ENCODE assay signal across 1 cellular context in genomic region chr10:11684717-11685645, GRCh38.
A peak's percentile ranks its signal among the peaks of the same experiment; 100 is the strongest.
TF ChIP-seq lines count a peak whose summit lies in the region.

No MANE protein-coding gene starts in this region.

TF ChIP-seq in HEK293, 187 proteins besides CTCF, POLR2A, EP300 and RAD21 (continued from another document):
- TF ChIP-seq ZBTB11 (tag by site-specific recombination; conservative IDR thresholded peaks at IDR 0.05; ENCODE audit: low read depth) (peak; percentile 90), ZNF645 (tag by site-specific recombination; IDR thresholded peaks at IDR 0.05) (no peak), ZNF366 (tag by site-specific recombination; conservative IDR thresholded peaks at IDR 0.05) (peak; percentile 75), SETDB1 (IDR thresholded peaks at IDR 0.05; ENCODE audit: insufficient read length, low read length) (no peak), ZEB2 (tag by site-specific recombination; IDR thresholded peaks at IDR 0.05) (peak; percentile 67), ZBTB26 (tag by site-specific recombination; optimal IDR thresholded peaks at IDR 0.05) (no peak), ZBTB8A (tag by site-specific recombination; IDR thresholded peaks at IDR 0.05) (0 out of 2 replicates have a peak, but pooled peaks have one; percentile 19), ZNF558 (tag by site-specific recombination; IDR thresholded peaks at IDR 0.05) (0 out of 2 replicates have a peak, but pooled peaks have one; percentile 21), ZNF518A (tag by site-specific recombination; conservative IDR thresholded peaks at IDR 0.05; ENCODE audit: low read depth) (0 out of 2 replicates have a peak, but pooled peaks have one; percentile 52), TSHZ1 (tag by site-specific recombination; IDR thresholded peaks at IDR 0.05; ENCODE audit: borderline replicate concordance) (0 out of 2 replicates have a peak, but pooled peaks have one; percentile 59), REST (tag by site-specific recombination; IDR thresholded peaks at IDR 0.05) (0 out of 2 replicates have a peak, but pooled peaks have one; percentile 8), ZNF629 (tag by site-specific recombination; IDR thresholded peaks at IDR 0.05) (peak; percentile 69; the same call in 1 of the 2 replicates), IKZF3 (tag by site-specific recombination; IDR thresholded peaks at IDR 0.05) (peak; percentile 76), ZBTB1 (tag by site-specific recombination; IDR thresholded peaks at IDR 0.05) (no peak), ZNF324 (tag by site-specific recombination; IDR thresholded peaks at IDR 0.05) (no peak), ZFP69B (tag by site-specific recombination; IDR thresholded peaks at IDR 0.05) (peak; percentile 40; the same call in 1 of the 2 replicates), ZBTB17 (tag by site-specific recombination; IDR thresholded peaks at IDR 0.05) (peak; percentile 85), ZNF335 (tag by site-specific recombination; conservative IDR thresholded peaks at IDR 0.05) (peak; percentile 76), TCF7L2 (IDR thresholded peaks at IDR 0.05; ENCODE audit: borderline replicate concordance, low read depth, low read length) (no peak), ZNF843 (tag by site-specific recombination; IDR thresholded peaks at IDR 0.05) (0 out of 2 replicates have a peak, but pooled peaks have one; percentile 28), ZNF48 (tag by site-specific recombination; IDR thresholded peaks at IDR 0.05) (no peak), ZNF24 (tag by site-specific recombination; IDR thresholded peaks at IDR 0.05) (peak; percentile 66), ZNF391 (tag by site-specific recombination; IDR thresholded peaks at IDR 0.05; ENCODE audit: borderline replicate concordance, low read depth) (0 out of 2 replicates have a peak, but pooled peaks have one; percentile 22), ZNF501 (tag by site-specific recombination; IDR thresholded peaks at IDR 0.05) (no peak), GLI2 (tag by site-specific recombination; IDR thresholded peaks at IDR 0.05; ENCODE audit: borderline replicate concordance, low read depth) (no peak), ZNF488 (tag by site-specific recombination; IDR thresholded peaks at IDR 0.05) (no peak), ZNF639 (tag by site-specific recombination; IDR thresholded peaks at IDR 0.05) (peak; percentile 57; the same call in 1 of the 2 replicates), ZNF707 (tag by site-specific recombination; IDR thresholded peaks at IDR 0.05) (peak; percentile 56; the same call in 1 of the 2 replicates), ZBTB6 (tag by site-specific recombination; IDR thresholded peaks at IDR 0.05) (no peak), SP7 (tag by site-specific recombination; IDR thresholded peaks at IDR 0.05) (peak; percentile 47; the same call in 1 of the 2 replicates)
